ENCODE assay signal across 9 cellular contexts in genomic region chr7:1665721-1666250, GRCh38. TPM values are rescaled to one million over a fixed set of nuclear protein-coding genes. Genes with fewer than 3 reads are reported as not detected.
A peak's percentile ranks its signal among the peaks of the same experiment; 100 is the strongest.
DNase-seq lines count a peak whose midpoint lies in the region; ATAC-seq and TF ChIP-seq lines count a peak whose summit lies in the region.
"Had no signal": no experiment of that assay in that cellular context is flagged by ENCODE, and none has a peak within 500 bp of the region (broad histone marks: within the 10 kb centered on the region; RNA-seq: fewer than 3 reads in every experiment).

No MANE protein-coding gene starts in this region.

- no peak overlapping the region for H3K9ac ChIP-seq in mammary epithelial cell (ENCODE audit: insufficient read depth, low read length)

- H3K36me3 ChIP-seq in HEK293 (ENCODE audit: control insufficient read depth in 2 of 2, insufficient read depth in 1 of 2, low read length in 2 of 2) (no peaks in the 10 kb centered on the region), mammary epithelial cell (ENCODE audit: insufficient read depth, low read length) (no peaks in the 10 kb centered on the region), lower lobe of right lung (no peaks in the 10 kb centered on the region)

- POLR2A ChIA-PET in HEK293 (lab: Yijun Ruan, JAX) (no interaction called here), WTC11 (lab: Charles Lee) (no interaction called here)

- H3K27ac Mint-ChIP-seq in WTC11, result no peak overlapping the region

- no peak overlapping the region for H2AFZ ChIP-seq in mammary epithelial cell (ENCODE audit: low read depth, low read length)

- intact Hi-C loops in mammary epithelial cell (cut with micrococcal nuclease) (loop anchor here (5.0 to 10.0 kb wide), 2 partner anchors 147 to 259 kb away; no protein-coding TSS in a partner anchor), lower lobe of right lung (cut with DNase I) (no loop called here)

- H3K4me3 Mint-ChIP-seq in WTC11, result no peak overlapping the region

- no peak for TF ChIP-seq CTCF in HEK293 (tag by site-specific recombination; IDR thresholded peaks at IDR 0.05)
- no peak for TF ChIP-seq CTCF in mammary epithelial cell (conservative IDR thresholded peaks at IDR 0.05 in 1 of 2, IDR thresholded peaks at IDR 0.05 in 1 of 2; ENCODE audit: extremely low read depth in 1 of 2, insufficient read depth in 1 of 2, low read depth in 1 of 2, low read length in 2 of 2)
- TF ChIP-seq CTCF in lower lobe of right lung (IDR thresholded peaks at IDR 0.05), result no peak
- no peak for TF ChIP-seq CTCF in WTC11 (IDR thresholded peaks at IDR 0.05)

- DNase-seq in AG08395 (ENCODE audit: low spot score) (peak; percentile 57), mammary epithelial cell (peak; percentile 15), lower lobe of right lung (peak; percentile 36), NCI-H2107 treated with DMSO at 0.1 percent for 48 hours (lab: John Stamatoyannopoulos, UW; ENCODE audit: unreplicated experiment) (no peak), retina (no peak), WTC11 (ENCODE audit: low spot score) (no peak)
- DNase-seq: activated gamma-delta T cell treated with Interleukin-2 at 50 U/mL for 16 hours had no signal

- H3K4me2 ChIP-seq in mammary epithelial cell (ENCODE audit: insufficient read depth, low read depth, low read length), result peak overlapping the region; percentile 75

- H3K27ac ChIP-seq in HEK293 (ENCODE audit: extremely low read depth, low read depth, low read length) (no peak overlapping the region), mammary epithelial cell (ENCODE audit: insufficient read depth, low read depth, low read length) (no peak overlapping the region), lower lobe of right lung (no peak overlapping the region)

- CTCF ChIA-PET in HEK293 (lab: Yijun Ruan, JAX), result no interaction called here
- CTCF ChIA-PET in mammary epithelial cell (lab: Charles Lee; ENCODE audit: low non-redundant PET), result no interaction called here
- CTCF ChIA-PET in WTC11 (lab: Charles Lee), result no interaction called here

- H3K36me3 Mint-ChIP-seq in WTC11, result no peaks in the 10 kb centered on the region

- peak overlapping the region; percentile 29 for H3K4me3 ChIP-seq in HEK293 (ENCODE audit: low read depth, low read length)
- H3K4me3 ChIP-seq in mammary epithelial cell (replicated peaks in 1 of 3; ENCODE audit: insufficient read depth in 1 of 3, low read depth in 2 of 3, low read length in 3 of 3), result peak overlapping the region in 2 of 3 experiments; percentile 18 to 28
- peak overlapping the region; percentile 60 for H3K4me3 ChIP-seq in lower lobe of right lung

- H3K4me1 Mint-ChIP-seq in WTC11, result peaks cover 12% of the 10 kb centered on the region

- H3K27me3 ChIP-seq in mammary epithelial cell (ENCODE audit: insufficient read depth, low read length), result peaks cover 35% of the 10 kb centered on the region
- peaks cover 87% of the 10 kb centered on the region for H3K27me3 ChIP-seq in lower lobe of right lung (ENCODE audit: low read depth)

- peaks cover 6% of the 10 kb centered on the region; the same call in 1 of the 2 replicates for H3K9me3 Mint-ChIP-seq in WTC11

- no TSS peak for BruUV-seq in mammary epithelial cell (replicated peaks; lab: Mats Ljungman, UMichigan)

- H3K79me2 ChIP-seq in mammary epithelial cell (ENCODE audit: insufficient read depth, low read length), result no peaks in the 10 kb centered on the region

- in situ Hi-C loops in mammary epithelial cell (cut with MboI; ENCODE audit: low sequenced_read_pairs in 2 of 2), result no loop called here

- H3K9me3 ChIP-seq in HEK293 (ENCODE audit: control insufficient read depth, insufficient read depth, low read depth, low read length) (no peaks in the 10 kb centered on the region), mammary epithelial cell (replicated peaks; ENCODE audit: insufficient read depth, low read length) (no peaks in the 10 kb centered on the region), lower lobe of right lung (no peaks in the 10 kb centered on the region)

- peaks cover 70% of the 10 kb centered on the region for H3K27me3 Mint-ChIP-seq in WTC11 (ENCODE audit: low read depth)

- WGBS in mammary epithelial cell (ENCODE audit: low coverage, missing lambda C conversion rate), result no CpG with 5 or more reads among the region's 71 CpGs

- H3K4me1 ChIP-seq in HEK293 (ENCODE audit: control insufficient read depth, insufficient read depth, low read length), result 0 out of 2 replicates have a peak, but pooled peaks cover 3% of the 10 kb centered on the region
- peaks cover 13% of the 10 kb centered on the region for H3K4me1 ChIP-seq in mammary epithelial cell (ENCODE audit: insufficient read depth, low read length)
- H3K4me1 ChIP-seq in lower lobe of right lung, result peaks cover 38% of the 10 kb centered on the region

- no peak for ATAC-seq in lower lobe of right lung
- no peak for ATAC-seq in HG03045 (IDR thresholded peaks at IDR 0.05; ENCODE audit: unreplicated experiment)
- ATAC-seq in WTC11, result no peak

- dilution Hi-C loops in mammary epithelial cell (cut with HindIII; ENCODE audit: low sequenced_read_pairs), result no loop called here

- H4K20me1 ChIP-seq in mammary epithelial cell (ENCODE audit: insufficient read depth, low read length), result no peaks in the 10 kb centered on the region

TF ChIP-seq in HEK293, 187 proteins besides CTCF, POLR2A, EP300 and RAD21:
- TF ChIP-seq ZNF513 (tag by site-specific recombination; IDR thresholded peaks at IDR 0.05) (peak; percentile 89), PATZ1 (tag by site-specific recombination; IDR thresholded peaks at IDR 0.05) (no peak)
TF ChIP-seq in HEK293: peak in this region for 1.

TF ChIP-seq in WTC11, 78 proteins besides CTCF, POLR2A, EP300 and RAD21 (continues in another document):
- TF ChIP-seq ZNF425 (CRISPR knock-in tag; conservative IDR thresholded peaks at IDR 0.05), result no peak
- no peak for TF ChIP-seq PREB (CRISPR knock-in tag; IDR thresholded peaks at IDR 0.05; ENCODE audit: borderline replicate concordance)
- TF ChIP-seq NR2C2 (CRISPR knock-in tag; IDR thresholded peaks at IDR 0.05), result no peak
- TF ChIP-seq E2F5 (CRISPR knock-in tag; IDR thresholded peaks at IDR 0.05), result no peak
- TF ChIP-seq USF2 (CRISPR knock-in tag; IDR thresholded peaks at IDR 0.05), result no peak
- TF ChIP-seq ATF6 (CRISPR knock-in tag; IDR thresholded peaks at IDR 0.05), result no peak
- no peak for TF ChIP-seq NFATC4 (CRISPR knock-in tag; IDR thresholded peaks at IDR 0.05)
- no peak for TF ChIP-seq IRF2 (CRISPR knock-in tag; IDR thresholded peaks at IDR 0.05; ENCODE audit: borderline replicate concordance, low read depth)

RNA-seq across cellular contexts. Expression of gene ELFN1, which starts 4.3 kb away (rescaled TPM):
- under 1 TPM in 1 of 2 donors, not detected in 1; 0.83 TPM for total RNA-seq in mammary epithelial cell
- polyA plus RNA-seq in mammary epithelial cell, result 0.02 TPM
- not detected for polyA minus RNA-seq in mammary epithelial cell
- total RNA-seq in lower lobe of right lung, result 1.4 TPM
- 4.1 to 4.6 TPM (median 4.4 TPM) in 3 replicates for total RNA-seq in WTC11 (2021)

Comparison
In these comparisons a context has a peak if more than half of its experiments do, and no peak if none do; other contexts are left out.
1. DNase-seq: peak in AG08395 (single experiment), mammary epithelial cell (single experiment) and lower lobe of right lung (single experiment); none in NCI-H2107 treated with DMSO at 0.1 percent for 48 hours (single experiment), retina (single experiment) and WTC11 (single experiment).
2. Peak in every context shown above with its lines, with median percentiles within 50 percentile points of each other: H3K4me3 ChIP-seq.